ENCODE assay signal across 26 cellular contexts in genomic region chr2:149988361-149988760, GRCh38.
"Had no signal": no experiment of that assay in that cellular context is flagged by ENCODE, and none has a peak within 500 bp of the region (broad histone marks: within the 10 kb centered on the region; RNA-seq: fewer than 3 reads in every experiment).

No MANE protein-coding gene starts in this region.

- H3K9me3 ChIP-seq: ascending aorta had no signal

- H3K27ac Mint-ChIP-seq: activated CD4-positive, alpha-beta T cell treated with anti-CD3 and anti-CD28 coated beads, Interleukin-2, amount 10 ng/mL, durations not matched to agents 24 days and 14 days; activated CD8-positive, alpha-beta T cell treated with anti-CD3 and anti-CD28 coated beads for 36 hours; activated naive CD4-positive, alpha-beta T cell treated with anti-CD3 and anti-CD28 coated beads, Interleukin-2, amount 50 U/mL, for 24 hours; activated naive CD8-positive, alpha-beta T cell treated with anti-CD3 and anti-CD28 coated beads, Interleukin-2, amount 10 ng/mL, durations not matched to agents 7 days and 5 days; activated T-helper 2 cell treated with anti-CD3 and anti-CD28 coated beads, Interferon-gamma antibody, Interleukin-2, Interleukin-4, amounts not matched to agents 10 μg/mL and 5 μg/mL and 100 μg/mL, durations not matched to agents 14 hours and 24 hours and 36 hours had no signal

- ATAC-seq: activated CD8-positive, alpha-beta T cell treated with anti-CD3 and anti-CD28 coated beads for 36 hours had no signal

- H3K27me3 Mint-ChIP-seq: activated CD4-positive, alpha-beta T cell treated with anti-CD3 and anti-CD28 coated beads, Interleukin-2, amount 10 ng/mL, durations not matched to agents 24 days and 14 days; activated CD8-positive, alpha-beta T cell treated with anti-CD3 and anti-CD28 coated beads for 36 hours; activated naive CD4-positive, alpha-beta T cell treated with anti-CD3 and anti-CD28 coated beads, Interleukin-2, amount 50 U/mL, for 24 hours; activated naive CD8-positive, alpha-beta T cell treated with anti-CD3 and anti-CD28 coated beads, Interleukin-2, amount 10 ng/mL, durations not matched to agents 7 days and 5 days had no signal

- H3K9me3 Mint-ChIP-seq: activated CD4-positive, alpha-beta T cell treated with anti-CD3 and anti-CD28 coated beads, Interleukin-2, amount 10 ng/mL, durations not matched to agents 24 days and 14 days; activated CD8-positive, alpha-beta T cell treated with anti-CD3 and anti-CD28 coated beads for 36 hours; activated naive CD4-positive, alpha-beta T cell treated with anti-CD3 and anti-CD28 coated beads, Interleukin-2, amount 50 U/mL, for 24 hours; activated naive CD8-positive, alpha-beta T cell treated with anti-CD3 and anti-CD28 coated beads, Interleukin-2, amount 10 ng/mL, durations not matched to agents 7 days and 5 days; activated T-helper 2 cell treated with anti-CD3 and anti-CD28 coated beads, Interferon-gamma antibody, Interleukin-2, Interleukin-4, amounts not matched to agents 10 μg/mL and 5 μg/mL and 100 μg/mL, durations not matched to agents 14 hours and 24 hours and 36 hours had no signal

- DNase-seq: activated CD4-positive, alpha-beta T cell treated with anti-CD3 and anti-CD28 coated beads, Interleukin-2, amount 10 ng/mL, durations not matched to agents 24 days and 14 days; activated CD4-positive, alpha-beta T cell treated with anti-CD3 and anti-CD28 coated beads, Interleukin-2, amount 50 U/mL, for 4 hours; activated CD8-positive, alpha-beta T cell treated with anti-CD3 and anti-CD28 coated beads for 36 hours; activated gamma-delta T cell; activated naive CD4-positive, alpha-beta T cell treated with Interleukin-2 at 50 U/mL for 16 hours; activated naive CD8-positive, alpha-beta T cell treated with anti-CD3 and anti-CD28 coated beads, Interleukin-2, amount 10 ng/mL, durations not matched to agents 7 days and 5 days; activated T-cell treated with anti-CD3 and anti-CD28 coated beads, Interleukin-2, amount 50 U/mL, for 1 hour; amygdala; Kasumi-1; KG1; MG63; NCI-H1048; NCI-H1105 treated with DMSO at 0.1 percent for 48 hours; NCI-H1436 treated with DMSO at 0.1 percent for 48 hours; NCI-H1694 treated with DMSO at 0.1 percent for 48 hours; NCI-H2029; NCI-H345; NCI-H524 treated with DMSO at 0.1 percent for 48 hours; SHP77; SJCRH30; T1000 had no signal

- H3K4me3 ChIP-seq: ascending aorta, cardiac muscle cell, MG63, SJCRH30, SK-N-MC had no signal

- H3K4me3 Mint-ChIP-seq: activated CD4-positive, alpha-beta T cell treated with anti-CD3 and anti-CD28 coated beads, Interleukin-2, amount 10 ng/mL, durations not matched to agents 24 days and 14 days; activated CD8-positive, alpha-beta T cell treated with anti-CD3 and anti-CD28 coated beads for 36 hours; activated naive CD4-positive, alpha-beta T cell treated with anti-CD3 and anti-CD28 coated beads, Interleukin-2, amount 50 U/mL, for 24 hours; activated naive CD8-positive, alpha-beta T cell treated with anti-CD3 and anti-CD28 coated beads, Interleukin-2, amount 10 ng/mL, durations not matched to agents 7 days and 5 days had no signal

- H3K27ac ChIP-seq: ascending aorta, cardiac muscle cell, SJCRH30, SK-N-MC had no signal

- H3K27me3 ChIP-seq: ascending aorta, MG63, SJCRH30 had no signal

- H3K36me3 Mint-ChIP-seq: activated naive CD4-positive, alpha-beta T cell treated with anti-CD3 and anti-CD28 coated beads, Interleukin-2, amount 50 U/mL, for 24 hours; activated naive CD8-positive, alpha-beta T cell treated with anti-CD3 and anti-CD28 coated beads, Interleukin-2, amount 10 ng/mL, durations not matched to agents 7 days and 5 days had no signal

- H3K4me1 Mint-ChIP-seq: activated CD4-positive, alpha-beta T cell treated with anti-CD3 and anti-CD28 coated beads, Interleukin-2, amount 10 ng/mL, durations not matched to agents 24 days and 14 days; activated naive CD4-positive, alpha-beta T cell treated with anti-CD3 and anti-CD28 coated beads, Interleukin-2, amount 50 U/mL, for 24 hours; activated naive CD8-positive, alpha-beta T cell treated with anti-CD3 and anti-CD28 coated beads, Interleukin-2, amount 10 ng/mL, durations not matched to agents 7 days and 5 days had no signal

- H3K36me3 ChIP-seq: ascending aorta, cardiac muscle cell, MG63, SJCRH30 had no signal
